21 cellular contexts compared by ENCODE assay signal in the genomic region with DNA sequence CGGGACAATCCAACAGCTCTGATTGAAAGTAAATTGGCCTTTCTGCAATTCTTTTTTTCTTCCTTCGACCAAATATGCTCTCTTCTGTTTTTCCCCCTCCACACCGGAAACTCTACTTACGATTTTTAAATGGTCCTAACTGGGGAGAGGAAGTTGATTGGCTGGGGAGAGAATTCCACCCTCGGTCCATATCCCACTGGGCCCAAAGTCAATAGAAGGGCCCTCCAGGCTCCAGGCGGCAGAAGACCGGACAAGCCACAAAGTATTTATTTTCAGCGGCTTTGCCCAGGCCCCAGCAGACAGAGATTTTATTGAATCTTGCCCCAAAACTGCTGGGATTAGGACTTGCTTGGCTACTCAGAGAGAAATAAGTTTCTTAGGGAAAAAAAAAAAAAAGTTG. TPM values are rescaled to one million over a fixed set of nuclear protein-coding genes. Genes with fewer than 3 reads are reported as not detected.
DNase-seq lines count a peak whose midpoint lies in the region; ATAC-seq and TF ChIP-seq lines count a peak whose summit lies in the region.
"Had no signal": no experiment of that assay in that cellular context is flagged by ENCODE, and none has a peak within 500 bp of the region (broad histone marks: within the 10 kb centered on the region; RNA-seq: fewer than 3 reads in every experiment).

No MANE protein-coding gene starts in this region.

- peak overlapping the region; percentile 18; the same call in 1 of the 2 replicates for H3K27ac ChIP-seq in RWPE1
- no peak overlapping the region for H3K27ac ChIP-seq in endodermal cell (ENCODE audit: low read depth, low read length)
- H3K27ac ChIP-seq in neuronal stem cell (replicated peaks; ENCODE audit: low read length) = no peak overlapping the region
- peak overlapping the region; percentile 29 to 88 for H3K27ac ChIP-seq in aorta (ENCODE audit: low read depth in 1 of 2, low read length in 2 of 2)
- H3K27ac ChIP-seq in adrenal gland = no peak overlapping the region
- H3K27ac ChIP-seq: SJCRH30 had no signal

- POLR2A ChIA-PET in RWPE1 (lab: Yijun Ruan, JAX; ENCODE audit: low non-redundant PET) = no interaction called here

- H3K14ac ChIP-seq in neuronal stem cell (ENCODE audit: low read length) = no peak overlapping the region

- H3K4me3 ChIP-seq in endodermal cell (ENCODE audit: low read length) (no peak overlapping the region), neuronal stem cell (ENCODE audit: low read length in 2 of 2) (no peak overlapping the region), aorta (ENCODE audit: low read length in 2 of 2) (no peak overlapping the region), adrenal gland (no peak overlapping the region)
- H3K4me3 ChIP-seq: GM12878, SJCRH30 had no signal

- no peak for TF ChIP-seq POLR2A in adrenal gland (IDR thresholded peaks at IDR 0.05)

- DNase-seq in RWPE1 (ENCODE audit: low spot score) (no peak), endodermal cell (peak; percentile 42), neuronal stem cell (ENCODE audit: low spot score) (no peak), aorta (no peak), adrenal gland (no peak)
- no peak for DNase-seq in activated CD4-positive, alpha-beta T cell treated with anti-CD3 and anti-CD28 coated beads, Interleukin-2, amount 50 U/mL, for 4 hours
- DNase-seq: BE2C; H9; HFFc6; NCI-H1105; NCI-H146; NCI-H2029; NCI-H226; NCI-H510A treated with DMSO at 0.1 percent for 48 hours; NCI-H774; NK-92 treated with Interleukin-12 subunit alpha and Interleukin-12 subunit beta, amount 100 ng/mL, for 24 hours; SJCRH30 had no signal

- no peak overlapping the region for H3K9ac ChIP-seq in endodermal cell (ENCODE audit: extremely low read depth, low read length, poor library complexity, severe bottlenecking)
- no peak overlapping the region for H3K9ac ChIP-seq in neuronal stem cell (ENCODE audit: low read depth, low read length, poor library complexity)

- no peak for TF ChIP-seq CTCF in RWPE1 (conservative IDR thresholded peaks at IDR 0.05; ENCODE audit: low read depth)
- TF ChIP-seq CTCF in endodermal cell (conservative IDR thresholded peaks at IDR 0.05) = no peak
- TF ChIP-seq CTCF in adrenal gland (IDR thresholded peaks at IDR 0.05) = no peak

- no peaks in the 10 kb centered on the region for H3K9me3 Mint-ChIP-seq in endodermal cell
- H3K9me3 Mint-ChIP-seq: HFFc6, IgD-negative memory B cell had no signal

- H2BK12ac ChIP-seq in neuronal stem cell (ENCODE audit: low read length) = no peak overlapping the region

- no peak overlapping the region for H3K18ac ChIP-seq in neuronal stem cell (ENCODE audit: low read length)

- WGBS in endodermal cell (ENCODE audit: insufficient coverage in 1 of 2, insufficient read length in 1 of 2), 2 experiments = 77 to 80% methylated on average over 4 to 7 of the region's 8 CpGs
- WGBS in neuronal stem cell (ENCODE audit: extremely low coverage in 2 of 2, insufficient read length in 2 of 2, insufficient replicate concordance in 1 of 2), 2 donors = no CpG with 5 or more reads among the region's 8 CpGs
- 3 to 13% methylated on average over 8 of the region's 8 CpGs for WGBS in aorta, 2 donors
- whole genome bisulfite sequencing in adrenal gland, 4 donors = 76 to 82% (median 77%) methylated on average over 8 of the region's 8 CpGs

- no peaks in the 10 kb centered on the region for H3K79me1 ChIP-seq in neuronal stem cell (ENCODE audit: low read depth, low read length)

- H3K9me3 ChIP-seq in endodermal cell (ENCODE audit: control insufficient read depth, low read length) = no peaks in the 10 kb centered on the region
- H3K9me3 ChIP-seq in neuronal stem cell (replicated peaks in 1 of 2; ENCODE audit: control insufficient read depth in 2 of 2, insufficient read depth in 1 of 2, low read depth in 1 of 2, low read length in 2 of 2) = no peaks in the 10 kb centered on the region
- no peaks in the 10 kb centered on the region for H3K9me3 ChIP-seq in aorta (ENCODE audit: control insufficient read depth, low read length)
- H3K9me3 ChIP-seq in adrenal gland (replicated peaks in 1 of 3) = no peaks in the 10 kb centered on the region
- H3K9me3 ChIP-seq: BE2C, SJCRH30 had no signal

- CTCF ChIA-PET in RWPE1 (lab: Yijun Ruan, JAX) = no interaction called here

- H3K4me1 Mint-ChIP-seq in endodermal cell = peaks cover 18% of the 10 kb centered on the region

- peak overlapping the region; percentile 12 for H3K27ac Mint-ChIP-seq in endodermal cell
- H3K27ac Mint-ChIP-seq: HFFc6 had no signal

- no peak overlapping the region for H2BK15ac ChIP-seq in neuronal stem cell (ENCODE audit: low read length)

- H2AK5ac ChIP-seq in neuronal stem cell (ENCODE audit: low read depth, low read length) = no peak overlapping the region

- no peaks in the 10 kb centered on the region for H3K27me3 ChIP-seq in endodermal cell (ENCODE audit: control insufficient read depth, insufficient read depth, low read length, poor library complexity, severe bottlenecking)
- peaks cover 0 to 14% (median 2%) of the 10 kb centered on the region in 3 experiments for H3K27me3 ChIP-seq in neuronal stem cell (ENCODE audit: control insufficient read depth in 3 of 3, insufficient read depth in 3 of 3, low read depth in 1 of 3, low read length in 3 of 3)
- H3K27me3 ChIP-seq in aorta (ENCODE audit: control insufficient read depth in 1 of 2, insufficient read depth in 2 of 2, low read length in 1 of 2) = no peaks in the 10 kb centered on the region
- no peaks in the 10 kb centered on the region for H3K27me3 ChIP-seq in adrenal gland
- H3K27me3 ChIP-seq: BE2C, SJCRH30 had no signal

- H3K4ac ChIP-seq in neuronal stem cell (ENCODE audit: low read length) = no peak overlapping the region

- H3K27me3 Mint-ChIP-seq in endodermal cell (ENCODE audit: insufficient read depth) = no peaks in the 10 kb centered on the region

- no peaks in the 10 kb centered on the region for H3K36me3 ChIP-seq in endodermal cell (ENCODE audit: control insufficient read depth, insufficient read depth, low read length)
- H3K36me3 ChIP-seq in neuronal stem cell (replicated peaks in 1 of 2; ENCODE audit: control insufficient read depth in 2 of 2, insufficient read depth in 2 of 2, low read length in 2 of 2) = no peaks in the 10 kb centered on the region
- no peaks in the 10 kb centered on the region for H3K36me3 ChIP-seq in aorta (ENCODE audit: control insufficient read depth in 1 of 2, insufficient read depth in 2 of 2, low read length in 1 of 2)
- H3K36me3 ChIP-seq in adrenal gland (replicated peaks in 1 of 2) = no peaks in the 10 kb centered on the region
- H3K36me3 ChIP-seq: BE2C, SJCRH30 had no signal

- H3K4me3 Mint-ChIP-seq in endodermal cell = no peak overlapping the region
- H3K4me3 Mint-ChIP-seq: H9, HFFc6 had no signal

- H2BK120ac ChIP-seq in neuronal stem cell (ENCODE audit: low read depth, low read length) = no peak overlapping the region

- no peak overlapping the region for H3K4me2 ChIP-seq in neuronal stem cell (ENCODE audit: insufficient read depth, low read length, poor library complexity, severe bottlenecking)

- no peak overlapping the region for H2BK5ac ChIP-seq in neuronal stem cell (ENCODE audit: low read length)

- H3K4me1 ChIP-seq in endodermal cell (ENCODE audit: control insufficient read depth, insufficient read depth, low read length) (peaks cover 11% of the 10 kb centered on the region), neuronal stem cell (ENCODE audit: control insufficient read depth in 2 of 2, insufficient read depth in 1 of 2, low read depth in 1 of 2, low read length in 2 of 2) (peaks cover 14 to 17% of the 10 kb centered on the region in 2 donors), aorta (ENCODE audit: control insufficient read depth in 1 of 2, insufficient read depth in 2 of 2, low read length in 2 of 2) (no peaks in the 10 kb centered on the region), adrenal gland (replicated peaks in 1 of 2) (peaks cover 23 to 37% of the 10 kb centered on the region in 2 donors)

- H4K91ac ChIP-seq in neuronal stem cell (ENCODE audit: low read depth, low read length, poor library complexity) = no peak overlapping the region

- no peak for ATAC-seq in aorta (ENCODE audit: low FRiP score)
- no peak for ATAC-seq in HG03139 (IDR thresholded peaks at IDR 0.05; ENCODE audit: unreplicated experiment)
- ATAC-seq: GM12878, Panc1 had no signal

- intact Hi-C loops in aorta (cut with DNase I) (no loop called here), adrenal gland (cut with DNase I) (no loop called here)

- no peak overlapping the region for H3K23ac ChIP-seq in neuronal stem cell (ENCODE audit: low read depth, low read length, poor library complexity)

- H4K8ac ChIP-seq in neuronal stem cell (ENCODE audit: low read depth, low read length) = no peak overlapping the region

- peak overlapping the region; percentile 74 for H2AFZ ChIP-seq in neuronal stem cell (ENCODE audit: low read length)

- H3K36me3 Mint-ChIP-seq in endodermal cell (ENCODE audit: low read depth) = no peaks in the 10 kb centered on the region
- H3K36me3 Mint-ChIP-seq: IgD-negative memory B cell had no signal

RNA-seq across cellular contexts. Expression of gene SMAD7, which starts 37.1 kb away (rescaled TPM):
- total RNA-seq in endodermal cell (10 to 100 TPM; 52.4 to 67.4 TPM), aorta (10 to 100 TPM; 55.4 to 98.8 TPM), adrenal gland (10 to 100 TPM; 14.5 to 68.3 (median 25.5) TPM)
- 16.5 TPM for polyA plus RNA-seq in endodermal cell (2013, experiment 1 of 2)
- polyA plus RNA-seq in endodermal cell (2013, experiment 2 of 2) = 16.2 TPM
- 0.57 TPM for polyA plus RNA-seq in neuronal stem cell (2013, experiment 1 of 2)
- polyA plus RNA-seq in neuronal stem cell (2013, experiment 2 of 2) = 0.79 TPM
- polyA plus RNA-seq in aorta (10 to 100 TPM; 27.3 to 32.9 TPM), adrenal gland (10 to 100 TPM in 1 of 3 donors, 1 to 10 TPM in 2; 6.1 to 12.6 (median 8.2) TPM)

Comparison
In these comparisons a context has a peak if more than half of its experiments do, and no peak if none do; other contexts are left out.
1. H3K27ac ChIP-seq: peak in RWPE1 (single experiment) and aorta (2 of 2); none in endodermal cell (single experiment), neuronal stem cell (single experiment) and adrenal gland (0 of 5).